Comparison of ENCODE assay signal across 9 cellular contexts in genomic region chr19:52785506-52785905, GRCh38. TPM values are rescaled to one million over a fixed set of nuclear protein-coding genes. Genes with fewer than 3 reads are reported as not detected.
DNase-seq lines count a peak whose midpoint lies in the region; ATAC-seq and TF ChIP-seq lines count a peak whose summit lies in the region.
"Had no signal": no experiment of that assay in that cellular context is flagged by ENCODE, and none has a peak within 500 bp of the region (broad histone marks: within the 10 kb centered on the region; RNA-seq: fewer than 3 reads in every experiment).

No MANE protein-coding gene starts in this region.

- H4K20me1 ChIP-seq in mammary epithelial cell (ENCODE audit: insufficient read depth, low read length) = no peaks in the 10 kb centered on the region

- no peaks in the 10 kb centered on the region for H3K4me1 ChIP-seq in CD8-positive, alpha-beta memory T cell (ENCODE audit: insufficient read depth, low read length)
- no peaks in the 10 kb centered on the region for H3K4me1 ChIP-seq in mammary epithelial cell (ENCODE audit: insufficient read depth, low read length)
- peaks cover 2% of the 10 kb centered on the region for H3K4me1 ChIP-seq in mucosa of descending colon (ENCODE audit: low read depth)

- H3K4me3 Mint-ChIP-seq in CD8-positive, alpha-beta memory T cell = peak overlapping the region; percentile 92 to 98 (median 95)
- H3K4me3 Mint-ChIP-seq in nephron = peak overlapping the region; percentile 90 to 96 (median 92)

- no peaks in the 10 kb centered on the region for H3K27me3 ChIP-seq in CD8-positive, alpha-beta memory T cell (ENCODE audit: insufficient read depth, low read length, poor library complexity, severe bottlenecking)
- H3K27me3 ChIP-seq in mammary epithelial cell (ENCODE audit: insufficient read depth, low read length) = no peaks in the 10 kb centered on the region

- H3K27ac ChIP-seq in CD8-positive, alpha-beta memory T cell (ENCODE audit: low read depth, low read length) = peak overlapping the region; percentile 61
- no peak overlapping the region for H3K27ac ChIP-seq in mammary epithelial cell (ENCODE audit: insufficient read depth, low read depth, low read length)

- TF ChIP-seq CTCF in LNCaP clone FGC (IDR thresholded peaks at IDR 0.05; ENCODE audit: control insufficient read depth, extremely low read depth, insufficient read depth) (no peak), mammary epithelial cell (conservative IDR thresholded peaks at IDR 0.05 in 1 of 2, IDR thresholded peaks at IDR 0.05 in 1 of 2; ENCODE audit: extremely low read depth in 1 of 2, insufficient read depth in 1 of 2, low read depth in 1 of 2, low read length in 2 of 2) (no peak), nephron (IDR thresholded peaks at IDR 0.05; ENCODE audit: unreplicated experiment in 3 of 3) (no peak), mucosa of descending colon (IDR thresholded peaks at IDR 0.05) (no peak)

- intact Hi-C loops in mammary epithelial cell (cut with micrococcal nuclease) (no loop called here), mucosa of descending colon (cut with DNase I, micrococcal nuclease) (no loop called here)

- no peak overlapping the region for H3K9ac ChIP-seq in mammary epithelial cell (ENCODE audit: insufficient read depth, low read length)

- peaks cover 4 to 28% (median 16%) of the 10 kb centered on the region in 3 donors for H3K36me3 Mint-ChIP-seq in CD8-positive, alpha-beta memory T cell
- peaks cover 4% of the 10 kb centered on the region for H3K36me3 Mint-ChIP-seq in nephron (ENCODE audit: low read depth)

- no peaks in the 10 kb centered on the region for H3K9me3 ChIP-seq in CD8-positive, alpha-beta memory T cell (ENCODE audit: low read length)
- H3K9me3 ChIP-seq in mammary epithelial cell (replicated peaks; ENCODE audit: insufficient read depth, low read length) (peaks cover 16% of the 10 kb centered on the region), mucosa of descending colon (peaks cover 18% of the 10 kb centered on the region)

- no peaks in the 10 kb centered on the region for H3K27me3 Mint-ChIP-seq in CD8-positive, alpha-beta memory T cell
- H3K27me3 Mint-ChIP-seq in nephron (ENCODE audit: low read depth) = peaks cover 36% of the 10 kb centered on the region

- WGBS in mammary epithelial cell (ENCODE audit: low coverage, missing lambda C conversion rate) = 65% methylated on average over 2 of the region's 3 CpGs

- no peaks in the 10 kb centered on the region for H3K36me3 ChIP-seq in CD8-positive, alpha-beta memory T cell (ENCODE audit: insufficient read depth, low read length)
- peaks cover 2% of the 10 kb centered on the region for H3K36me3 ChIP-seq in mammary epithelial cell (ENCODE audit: insufficient read depth, low read length)
- H3K36me3 ChIP-seq in mucosa of descending colon (ENCODE audit: low read depth) = no peaks in the 10 kb centered on the region

- peak overlapping the region; percentile 92 for H3K4me2 ChIP-seq in mammary epithelial cell (ENCODE audit: insufficient read depth, low read depth, low read length)

- H3K4me1 Mint-ChIP-seq in CD8-positive, alpha-beta memory T cell = peaks cover 39 to 46% (median 45%) of the 10 kb centered on the region in 3 donors
- peaks cover 16% of the 10 kb centered on the region for H3K4me1 Mint-ChIP-seq in nephron

- no peak overlapping the region for H3K4me3 ChIP-seq in CD8-positive, alpha-beta memory T cell (ENCODE audit: low read length)
- peak overlapping the region; percentile 90 for H3K4me3 ChIP-seq in LNCaP clone FGC (ENCODE audit: low read depth, low read length)
- peak overlapping the region; percentile 77 to 99 (median 82) for H3K4me3 ChIP-seq in mammary epithelial cell (replicated peaks in 1 of 3; ENCODE audit: insufficient read depth in 1 of 3, low read depth in 2 of 3, low read length in 3 of 3)
- H3K4me3 ChIP-seq in mucosa of descending colon = no peak overlapping the region

- BruUV-seq in mammary epithelial cell (replicated peaks; lab: Mats Ljungman, UMichigan) = no TSS peak

- peaks cover 0 to 17% (median 3%) of the 10 kb centered on the region in 5 donors for H3K9me3 Mint-ChIP-seq in CD8-positive, alpha-beta memory T cell
- H3K9me3 Mint-ChIP-seq in nephron = no peaks in the 10 kb centered on the region

- peak overlapping the region; percentile 39 to 95 (median 81) for H3K27ac Mint-ChIP-seq in CD8-positive, alpha-beta memory T cell
- H3K27ac Mint-ChIP-seq in nephron = no peak overlapping the region

- CTCF ChIA-PET in CD8-positive, alpha-beta memory T cell (lab: Charles Lee) = no interaction called here
- CTCF ChIA-PET in mammary epithelial cell (lab: Charles Lee; ENCODE audit: low non-redundant PET) = no interaction called here

- POLR2A ChIA-PET in CD8-positive, alpha-beta memory T cell (lab: Charles Lee) = no interaction called here

- H3K79me2 ChIP-seq in mammary epithelial cell (ENCODE audit: insufficient read depth, low read length) = peaks cover 21% of the 10 kb centered on the region

- dilution Hi-C loops in mammary epithelial cell (cut with HindIII; ENCODE audit: low sequenced_read_pairs) = no loop called here

- ATAC-seq in mucosa of descending colon = no peak
- no peak for ATAC-seq in HG03139 (IDR thresholded peaks at IDR 0.05; ENCODE audit: unreplicated experiment)

- H2AFZ ChIP-seq in mammary epithelial cell (ENCODE audit: low read depth, low read length) = no peak overlapping the region

- no peak for DNase-seq in CD8-positive, alpha-beta memory T cell
- DNase-seq in LNCaP clone FGC (ENCODE audit: low read depth) (no peak), mammary epithelial cell (no peak), HUDEP-2 (lab: John Stamatoyannopoulos, UW; ENCODE audit: unreplicated experiment in 76 of 76) (no peak), mucosa of descending colon (no peak), NOMO-1 treated with DMSO at 0.1 percent for 48 hours (lab: John Stamatoyannopoulos, UW; ENCODE audit: unreplicated experiment) (no peak)
- DNase-seq: stimulated activated CD4-positive, alpha-beta T cell treated with anti-CD3 and anti-CD28 coated beads, Interleukin-4, amount 100 ng/mL, for 1 hour had no signal

- in situ Hi-C loops in mammary epithelial cell (cut with MboI; ENCODE audit: low sequenced_read_pairs in 2 of 2) = no loop called here

RNA-seq across cellular contexts. Expression of gene ZNF600, which starts 1.1 kb away (rescaled TPM):
- 10 to 100 TPM; 20.8 to 22.4 TPM for total RNA-seq in CD8-positive, alpha-beta memory T cell
- polyA plus RNA-seq in CD8-positive, alpha-beta memory T cell = 28.1 TPM
- 1 to 10 TPM; 7.2 to 9.6 TPM for total RNA-seq in mammary epithelial cell
- 8.1 TPM for polyA plus RNA-seq in mammary epithelial cell
- 3.8 TPM for polyA minus RNA-seq in mammary epithelial cell
- total RNA-seq in mucosa of descending colon = 10 to 100 TPM in 2 of 3 donors, 1 to 10 TPM in 1; 9.7 to 26.2 (median 14.6) TPM

RNA-seq across cellular contexts. Expression of gene ZNF28, which starts 35.9 kb away (rescaled TPM):
- 10 to 100 TPM; 19.8 to 23.7 TPM for total RNA-seq in CD8-positive, alpha-beta memory T cell
- 22.0 TPM for polyA plus RNA-seq in CD8-positive, alpha-beta memory T cell
- total RNA-seq in mammary epithelial cell (10 to 100 TPM; 16.9 to 25.3 TPM), mucosa of descending colon (10 to 100 TPM; 16.9 to 20.1 (median 17.3) TPM)
- polyA plus RNA-seq in mammary epithelial cell = 11.2 TPM
- polyA minus RNA-seq in mammary epithelial cell = 22.3 TPM

RNA-seq across cellular contexts. Expression of gene ZNF611, which starts 50.7 kb away (rescaled TPM):
- total RNA-seq in CD8-positive, alpha-beta memory T cell = 10 to 100 TPM; 21.9 to 24.2 TPM
- polyA plus RNA-seq in CD8-positive, alpha-beta memory T cell = 44.5 TPM
- 10 to 100 TPM; 15.0 to 17.6 TPM for total RNA-seq in mammary epithelial cell
- polyA plus RNA-seq in mammary epithelial cell = 3.5 TPM
- polyA minus RNA-seq in mammary epithelial cell = 31.3 TPM
- total RNA-seq in mucosa of descending colon = 10 to 100 TPM; 14.1 to 20.7 (median 16.0) TPM

Comparison
In these comparisons a context has a peak if more than half of its experiments do, and no peak if none do; other contexts are left out.
1. H3K4me3 ChIP-seq: peak in LNCaP clone FGC (single experiment) and mammary epithelial cell (3 of 3); none in CD8-positive, alpha-beta memory T cell (single experiment) and mucosa of descending colon (single experiment).
2. H3K27ac Mint-ChIP-seq: peak in CD8-positive, alpha-beta memory T cell (8 of 8); none in nephron (0 of 3).